10 cellular contexts compared by ENCODE assay signal in genomic region chr16:3509470-3509928, GRCh38. TPM values are rescaled to one million over a fixed set of nuclear protein-coding genes. Genes with fewer than 3 reads are reported as not detected.
DNase-seq lines count a peak whose midpoint lies in the region; ATAC-seq and TF ChIP-seq lines count a peak whose summit lies in the region.
"Had no signal": no experiment of that assay in that cellular context is flagged by ENCODE, and none has a peak within 500 bp of the region (broad histone marks: within the 10 kb centered on the region; RNA-seq: fewer than 3 reads in every experiment).

No MANE protein-coding gene starts in this region.

- peaks cover 0 to 6% (median 0%) of the 10 kb centered on the region in 3 donors for H3K4me1 ChIP-seq in esophagus squamous epithelium
- H3K4me1 ChIP-seq: thyroid gland had no signal

- no peak for TF ChIP-seq CTCF in choroid plexus epithelial cell (conservative IDR thresholded peaks at IDR 0.05; ENCODE audit: low read depth, low read length)
- no peak for TF ChIP-seq CTCF in esophagus squamous epithelium (IDR thresholded peaks at IDR 0.05)

- POLR2A ChIA-PET in activated CD4-positive, alpha-beta T cell treated with anti-CD3 and anti-CD28 coated beads, Interleukin-2, amount 10 ng/mL, durations not matched to agents 7 days and 5 days (lab: Charles Lee): interaction anchor here (0.6 kb wide), 1 partner anchor 667 kb away, joined by 6 read pairs; no protein-coding TSS in a partner anchor

- peak overlapping the region; percentile 96 for H3K27ac Mint-ChIP-seq in activated CD4-positive, alpha-beta T cell treated with anti-CD3 and anti-CD28 coated beads, Interleukin-2, amount 10 ng/mL, durations not matched to agents 7 days and 5 days

- no peaks in the 10 kb centered on the region for H3K27me3 ChIP-seq in esophagus squamous epithelium
- H3K27me3 ChIP-seq: thyroid gland had no signal

- H3K4me3 Mint-ChIP-seq in activated CD4-positive, alpha-beta T cell treated with anti-CD3 and anti-CD28 coated beads, Interleukin-2, amount 10 ng/mL, durations not matched to agents 7 days and 5 days: peak overlapping the region; percentile 51

- H3K36me3 ChIP-seq in esophagus squamous epithelium: peaks cover 3 to 99% (median 6%) of the 10 kb centered on the region in 3 donors

- H3K9me3 ChIP-seq in esophagus squamous epithelium: no peaks in the 10 kb centered on the region
- H3K9me3 ChIP-seq: thyroid gland had no signal

- peaks cover 80% of the 10 kb centered on the region for H3K36me3 Mint-ChIP-seq in activated CD4-positive, alpha-beta T cell treated with anti-CD3 and anti-CD28 coated beads, Interleukin-2, amount 10 ng/mL, durations not matched to agents 7 days and 5 days (ENCODE audit: low read depth)

- H3K4me3 ChIP-seq in choroid plexus epithelial cell (ENCODE audit: low read depth, low read length) (no peak overlapping the region), esophagus squamous epithelium (no peak overlapping the region)
- H3K4me3 ChIP-seq: thyroid gland had no signal

- peak; percentile 90 for DNase-seq in activated CD4-positive, alpha-beta T cell treated with anti-CD3 and anti-CD28 coated beads, Interleukin-2, amount 10 ng/mL, durations not matched to agents 7 days and 5 days
- DNase-seq in choroid plexus epithelial cell (ENCODE audit: low read depth) (peak; percentile 61), RKO (ENCODE audit: low spot score) (no peak), esophagus squamous epithelium (lab: John Stamatoyannopoulos, UW) (no peak), SK-N-DZ (ENCODE audit: low spot score) (no peak), NCI-H748 (lab: John Stamatoyannopoulos, UW; ENCODE audit: unreplicated experiment) (no peak)
- peak; percentile 47 for DNase-seq in stimulated activated CD8-positive, alpha-beta memory T cell treated with anti-CD3 and anti-CD28 coated beads, Interleukin-12 subunit alpha, Interleukin-12 subunit beta, amount 100 ng/mL, for 1 hour (ENCODE audit: low read depth)

- 63 to 75% methylated on average over 12 to 13 of the region's 13 CpGs for WGBS in esophagus squamous epithelium, 2 donors

- H3K9me3 Mint-ChIP-seq in activated CD4-positive, alpha-beta T cell treated with anti-CD3 and anti-CD28 coated beads, Interleukin-2, amount 10 ng/mL, durations not matched to agents 7 days and 5 days: peaks cover 4% of the 10 kb centered on the region

- TF ChIP-seq POLR2A in esophagus squamous epithelium (IDR thresholded peaks at IDR 0.05): no peak

- H3K27me3 Mint-ChIP-seq in activated CD4-positive, alpha-beta T cell treated with anti-CD3 and anti-CD28 coated beads, Interleukin-2, amount 10 ng/mL, durations not matched to agents 7 days and 5 days: no peaks in the 10 kb centered on the region

- intact Hi-C loops in esophagus squamous epithelium (cut with DNase I): no loop called here

- no peak overlapping the region for H3K27ac ChIP-seq in esophagus squamous epithelium
- H3K27ac ChIP-seq: thyroid gland had no signal

- ATAC-seq in HG02610 (IDR thresholded peaks at IDR 0.05; ENCODE audit: unreplicated experiment): peak; percentile 80

- CTCF ChIA-PET in activated CD4-positive, alpha-beta T cell treated with anti-CD3 and anti-CD28 coated beads, Interleukin-2, amount 10 ng/mL, durations not matched to agents 7 days and 5 days (lab: Charles Lee): interaction anchor here (0.6 to 2.5 kb wide), 7 partner anchors 8 to 481 kb away, joined by 3 to 14 read pairs (median 3); no protein-coding TSS in a partner anchor

- peaks cover 75% of the 10 kb centered on the region for H3K4me1 Mint-ChIP-seq in activated CD4-positive, alpha-beta T cell treated with anti-CD3 and anti-CD28 coated beads, Interleukin-2, amount 10 ng/mL, durations not matched to agents 7 days and 5 days

RNA-seq across cellular contexts. Expression of gene CLUAP1, which starts 8.7 kb away (rescaled TPM):
- 10 to 100 TPM; 39.0 to 43.2 TPM for total RNA-seq in activated CD4-positive, alpha-beta T cell treated with anti-CD3 and anti-CD28 coated beads, Interleukin-2, amount 10 ng/mL, durations not matched to agents 7 days and 5 days
- 10 to 100 TPM in 1 of 4 donors, 1 to 10 TPM in 3; 1.6 to 20.1 (median 5.6) TPM for total RNA-seq in esophagus squamous epithelium
- 16.0 and 22.4 TPM in 2 replicates for polyA plus RNA-seq in SK-N-DZ (2014; cell fraction: cytosol; rRNA removed)
- polyA plus RNA-seq in SK-N-DZ (2014; cell fraction: nucleus; rRNA removed): 12.6 and 13.5 TPM in 2 replicates

RNA-seq across cellular contexts. Expression of gene C16orf90, which starts 14.2 kb away (rescaled TPM):
- not detected for total RNA-seq in activated CD4-positive, alpha-beta T cell treated with anti-CD3 and anti-CD28 coated beads, Interleukin-2, amount 10 ng/mL, durations not matched to agents 7 days and 5 days
- not detected for total RNA-seq in esophagus squamous epithelium
- polyA plus RNA-seq in SK-N-DZ (2014; cell fraction: cytosol; rRNA removed): not detected in 2 replicates
- polyA plus RNA-seq in SK-N-DZ (2014; cell fraction: nucleus; rRNA removed): not detected in 2 replicates
- total RNA-seq: LHCN-M2, thyroid gland had no signal

Comparison
In these comparisons a context has a peak if more than half of its experiments do, and no peak if none do; other contexts are left out.
1. DNase-seq: peak in activated CD4-positive, alpha-beta T cell treated with anti-CD3 and anti-CD28 coated beads, Interleukin-2, amount 10 ng/mL, durations not matched to agents 7 days and 5 days (single experiment), choroid plexus epithelial cell (single experiment) and stimulated activated CD8-positive, alpha-beta memory T cell treated with anti-CD3 and anti-CD28 coated beads, Interleukin-12 subunit alpha, Interleukin-12 subunit beta, amount 100 ng/mL, for 1 hour (single experiment); none in RKO (single experiment), esophagus squamous epithelium (single experiment), SK-N-DZ (single experiment) and NCI-H748 (single experiment).